ENCODE assay signal across 20 cellular contexts in genomic region chr16:76926595-76926994, GRCh38.
A peak's percentile ranks its signal among the peaks of the same experiment; 100 is the strongest.
DNase-seq lines count a peak whose midpoint lies in the region; ATAC-seq, FAIRE-seq and TF ChIP-seq lines count a peak whose summit lies in the region.
"Had no signal": no experiment of that assay in that cellular context is flagged by ENCODE, and none has a peak within 500 bp of the region (broad histone marks: within the 10 kb centered on the region; RNA-seq: fewer than 3 reads in every experiment).

No MANE protein-coding gene starts in this region.

- no peak for ATAC-seq in GM23338
- ATAC-seq in right cardiac atrium: peak; percentile 87 to 96
- peak; percentile 34; the same call in 1 of the 3 replicates for ATAC-seq in HepG2
- no peak for ATAC-seq in GM19324 (IDR thresholded peaks at IDR 0.05; ENCODE audit: low FRiP score, unreplicated experiment)

- CTCF ChIA-PET in HepG2 (lab: Yijun Ruan, JAX; ENCODE audit: low intra/inter-chr PET ratio, low total read pairs): no interaction called here

- H4K20me1 ChIP-seq in GM23338 (replicated peaks; ENCODE audit: insufficient read depth) (no peaks in the 10 kb centered on the region; the same call in 1 of the 2 replicates), HepG2 (ENCODE audit: insufficient read depth, low read length) (no peaks in the 10 kb centered on the region), H9 (ENCODE audit: control insufficient read depth, insufficient read depth, insufficient read length) (no peaks in the 10 kb centered on the region)

- H2BK120ac ChIP-seq in H9 (ENCODE audit: low read depth, low read length, poor library complexity, severe bottlenecking): no peak overlapping the region

- no peak overlapping the region for H3K9ac ChIP-seq in HepG2 (ENCODE audit: insufficient read depth, low read depth, low read length)
- H3K9ac ChIP-seq in H9 (ENCODE audit: extremely low read depth, insufficient read length, low read length): no peak overlapping the region

- no TSS peak for BruUV-seq in HepG2 (replicated peaks; lab: Mats Ljungman, UMichigan)

- in situ Hi-C loops in HepG2 (cut with HindIII; ENCODE audit: extremely low pct_ligation_motif_present, low pct_unique_long_range_greater_than_20kb): no loop called here

- no peak for TF ChIP-seq POLR2A in HepG2 (IDR thresholded peaks at IDR 0.05; ENCODE audit: insufficient read depth in 1 of 2, low read depth in 2 of 2, low read length in 2 of 2)

- no peak for TF ChIP-seq RAD21 in HepG2 (CRISPR knock-in tag; IDR thresholded peaks at IDR 0.05)

- H4K8ac ChIP-seq in H9 (replicated peaks; ENCODE audit: insufficient read length, low read depth, low read length): no peak overlapping the region

- H3K14ac ChIP-seq in H9 (ENCODE audit: insufficient read depth, low read length): no peak overlapping the region

- no peaks in the 10 kb centered on the region for H3K9me3 ChIP-seq in right cardiac atrium (ENCODE audit: control insufficient read depth, low read length)
- H3K9me3 ChIP-seq in HepG2 (ENCODE audit: low read length): peaks cover 6% of the 10 kb centered on the region; the same call in 1 of the 2 replicates
- H3K9me3 ChIP-seq in H9 (ENCODE audit: control insufficient read depth, low read depth, low read length): no peaks in the 10 kb centered on the region
- H3K9me3 ChIP-seq: BE2C had no signal

- POLR2A ChIA-PET in HepG2 (lab: Yijun Ruan, JAX): no interaction called here

- H3K27me3 ChIP-seq in GM23338 (ENCODE audit: insufficient read depth) (no peaks in the 10 kb centered on the region), right cardiac atrium (ENCODE audit: control insufficient read depth, insufficient read depth) (no peaks in the 10 kb centered on the region), HepG2 (ENCODE audit: control insufficient read depth in 1 of 2, insufficient read depth in 2 of 2, low read length in 2 of 2) (no peaks in the 10 kb centered on the region), H9 (ENCODE audit: insufficient read depth, low read length) (no peaks in the 10 kb centered on the region)
- H3K27me3 ChIP-seq: BE2C had no signal

- H3K27ac ChIP-seq in GM23338 (ENCODE audit: low read depth): no peak overlapping the region
- no peak overlapping the region for H3K27ac ChIP-seq in right cardiac atrium (ENCODE audit: low read length)
- no peak overlapping the region for H3K27ac ChIP-seq in HepG2 (ENCODE audit: extremely low read length, insufficient read depth, low read length)
- no peak overlapping the region for H3K27ac ChIP-seq in H9 (ENCODE audit: insufficient read length, low read depth, low read length)
- H3K27ac ChIP-seq: C4-2B, HL-60 had no signal

- whole genome bisulfite sequencing in right cardiac atrium: 18% methylated on average over 1 of the region's 1 CpG
- WGBS in HepG2 (ENCODE audit: low lambda C conversion rate): 5% methylated on average over 1 of the region's 1 CpG
- no CpG with 5 or more reads among the region's 1 CpG for WGBS in H9 (ENCODE audit: extremely low coverage, insufficient read length, low lambda C conversion rate)

- H3K56ac ChIP-seq in H9 (ENCODE audit: insufficient read length, low read depth, low read length): no peak overlapping the region

- H3K9me2 ChIP-seq in GM23338 (ENCODE audit: insufficient read depth): peaks cover 6% of the 10 kb centered on the region; the same call in 1 of the 2 replicates

- H2BK12ac ChIP-seq in H9 (ENCODE audit: insufficient read length, low read depth, low read length): no peak overlapping the region

- DNase-seq in GM23338 (ENCODE audit: low spot score): peak; percentile 8
- DNase-seq in astrocyte of the hippocampus (ENCODE audit: low read depth, low spot score): peak; percentile 7
- DNase-seq in right cardiac atrium: peak in 1 of 3 donors; percentile 52
- DNase-seq in HepG2 (ENCODE audit: low spot score): no peak
- no peak for DNase-seq in DMS 273 (lab: John Stamatoyannopoulos, UW; ENCODE audit: unreplicated experiment)
- DNase-seq in H9: no peak
- DNase-seq: BE2C; CD4-positive, alpha-beta memory T cell; DMS153; DMS79 treated with DMSO at 0.1 percent for 48 hours; EL; HCEC 1CT; HFFc6 had no signal

- H2AK5ac ChIP-seq in H9 (ENCODE audit: insufficient read length, low read length): no peak overlapping the region

- no peak overlapping the region for H4K5ac ChIP-seq in H9 (ENCODE audit: insufficient read length, low read depth, low read length)

- H3K27ac Mint-ChIP-seq in GM23338 (no peak overlapping the region), H9 (peak overlapping the region in 1 of 3 experiments; percentile 54; a peak in 1 of 7 replicates)
- H3K27ac Mint-ChIP-seq: CD4-positive, alpha-beta memory T cell; HFFc6 had no signal

- H3K4ac ChIP-seq in H9 (ENCODE audit: low read depth, low read length): no peak overlapping the region

- intact Hi-C loops in right cardiac atrium (cut with DNase I) (no loop called here), HepG2 (cut with micrococcal nuclease; ENCODE audit: unreplicated experiment) (no loop called here)

- no peak overlapping the region for H3T11ph ChIP-seq in H9 (ENCODE audit: low read length)

- no peak overlapping the region for H3K4me3 ChIP-seq in GM23338
- H3K4me3 ChIP-seq in right cardiac atrium (ENCODE audit: low read length): no peak overlapping the region
- H3K4me3 ChIP-seq in HepG2 (replicated peaks in 1 of 3; ENCODE audit: insufficient read depth in 1 of 3, low read depth in 2 of 3, low read length in 3 of 3): no peak overlapping the region

- H3K4me3 Mint-ChIP-seq in GM23338: no peak overlapping the region
- H3K4me3 Mint-ChIP-seq in H9: no peak overlapping the region
- H3K4me3 Mint-ChIP-seq: CD4-positive, alpha-beta memory T cell; HFFc6 had no signal

- H3K79me2 ChIP-seq in GM23338 (replicated peaks; ENCODE audit: insufficient read depth) (no peaks in the 10 kb centered on the region), HepG2 (ENCODE audit: insufficient read depth, low read length) (no peaks in the 10 kb centered on the region), H9 (ENCODE audit: insufficient read depth, low read length) (no peaks in the 10 kb centered on the region)

- peaks cover 9% of the 10 kb centered on the region for H3K4me1 Mint-ChIP-seq in GM23338
- peaks cover 4% of the 10 kb centered on the region in 2 experiments; a peak in 3 of 4 replicates for H3K4me1 Mint-ChIP-seq in H9
- H3K4me1 Mint-ChIP-seq: CD4-positive, alpha-beta memory T cell had no signal

- H3K36me3 ChIP-seq in GM23338 (ENCODE audit: insufficient read depth): no peaks in the 10 kb centered on the region
- H3K36me3 ChIP-seq in HepG2 (replicated peaks in 1 of 2; ENCODE audit: control insufficient read depth in 1 of 2, insufficient read depth in 2 of 2, low read length in 2 of 2): no peaks in the 10 kb centered on the region
- H3K36me3 ChIP-seq: BE2C had no signal

- H4K91ac ChIP-seq in H9 (ENCODE audit: insufficient read length, low read depth, low read length): no peak overlapping the region

- FAIRE-seq in HepG2 (lab: Jason Lieb, UNC): no peak
- FAIRE-seq: A204.1, G401.6, GM12891, H1 had no signal

- H2AFZ ChIP-seq in GM23338 (no peak overlapping the region), HepG2 (ENCODE audit: low read length) (no peak overlapping the region), H9 (ENCODE audit: low read length) (no peak overlapping the region)

- H3K23ac ChIP-seq in H9 (ENCODE audit: insufficient read length, low read depth, low read length): no peak overlapping the region

- no peaks in the 10 kb centered on the region for H3K23me2 ChIP-seq in H9 (ENCODE audit: insufficient read length, low read depth, low read length, poor library complexity, severe bottlenecking)

- H3K36me3 Mint-ChIP-seq in GM23338 (ENCODE audit: low read depth) (no peaks in the 10 kb centered on the region), H9 (ENCODE audit: insufficient read depth in 1 of 3, low read depth in 3 of 3) (no peaks in the 10 kb centered on the region)
- H3K36me3 Mint-ChIP-seq: CD4-positive, alpha-beta memory T cell had no signal

- H3K4me1 ChIP-seq in GM23338 (ENCODE audit: insufficient read depth) (peaks cover 8% of the 10 kb centered on the region), right cardiac atrium (ENCODE audit: control insufficient read depth, insufficient read depth, low read length) (no peaks in the 10 kb centered on the region), HepG2 (ENCODE audit: insufficient read depth, low read length) (peaks cover 7% of the 10 kb centered on the region; the same call in 1 of the 2 replicates), H9 (ENCODE audit: insufficient read depth, low read length) (no peaks in the 10 kb centered on the region)

- no peak overlapping the region for H2BK5ac ChIP-seq in H9 (ENCODE audit: insufficient read length, low read length)

- no peaks in the 10 kb centered on the region for H3K79me1 ChIP-seq in H9 (ENCODE audit: insufficient read depth, low read depth, low read length, poor library complexity, severe bottlenecking)

- H3F3A ChIP-seq in GM23338 (replicated peaks; ENCODE audit: low read depth): no peaks in the 10 kb centered on the region

- H3K4me2 ChIP-seq in GM23338: no peak overlapping the region
- H3K4me2 ChIP-seq in HepG2 (ENCODE audit: low read depth, low read length): no peak overlapping the region
- H3K4me2 ChIP-seq in H9 (ENCODE audit: insufficient read depth, insufficient read length, low read length): no peak overlapping the region

- H3K9me3 Mint-ChIP-seq in GM23338: peaks cover 75% of the 10 kb centered on the region
- no peaks in the 10 kb centered on the region for H3K9me3 Mint-ChIP-seq in H9

- no peak overlapping the region for H2BK15ac ChIP-seq in H9 (ENCODE audit: low read depth, low read length)

- peaks cover 4% of the 10 kb centered on the region for H3K27me3 Mint-ChIP-seq in GM23338 (ENCODE audit: insufficient read depth, low read depth, poor library complexity)
- H3K27me3 Mint-ChIP-seq in H9 (ENCODE audit: low read depth): no peaks in the 10 kb centered on the region
- H3K27me3 Mint-ChIP-seq: CD4-positive, alpha-beta memory T cell had no signal

- H3K18ac ChIP-seq in H9 (ENCODE audit: insufficient read length, low read depth, low read length): no peak overlapping the region

- TF ChIP-seq CTCF in GM23338 (conservative IDR thresholded peaks at IDR 0.05; ENCODE audit: low read depth in 2 of 2) (no peak), HepG2 (CRISPR knock-in tag; IDR thresholded peaks at IDR 0.05) (no peak), H9 (conservative IDR thresholded peaks at IDR 0.05) (no peak)

- no peak for TF ChIP-seq EP300 in HepG2 (IDR thresholded peaks at IDR 0.05; ENCODE audit: low read depth in 2 of 2, low read length in 2 of 2)
- no peak for TF ChIP-seq EP300 in HepG2 (CRISPR knock-in tag; IDR thresholded peaks at IDR 0.05; ENCODE audit: borderline replicate concordance)

- H2BK20ac ChIP-seq in H9 (ENCODE audit: low read depth, low read length, poor library complexity, severe bottlenecking): no peak overlapping the region

TF ChIP-seq in GM23338, 12 proteins besides CTCF, POLR2A, EP300 and RAD21 (continues in another document):
- TF ChIP-seq JUNB (IDR thresholded peaks at IDR 0.05; ENCODE audit: unreplicated experiment): no peak
- no peak for TF ChIP-seq CREB1 (CRISPR knock-in tag; IDR thresholded peaks at IDR 0.05; ENCODE audit: low read depth)
- TF ChIP-seq STAT1 (IDR thresholded peaks at IDR 0.05; ENCODE audit: unreplicated experiment): no peak

TF ChIP-seq in HepG2, 621 proteins besides CTCF, POLR2A, EP300 and RAD21 (continues in another document):
- TF ChIP-seq ZNF577 (CRISPR knock-in tag; IDR thresholded peaks at IDR 0.05; ENCODE audit: borderline replicate concordance, low read depth) (no peak), ATF7-NPFF (CRISPR knock-in tag; IDR thresholded peaks at IDR 0.05; ENCODE audit: low read depth) (no peak)

Comparison
In these comparisons a context has a peak if more than half of its experiments do, and no peak if none do; other contexts are left out.
1. ATAC-seq: peak in right cardiac atrium (2 of 2) and HepG2 (single experiment); none in GM23338 (single experiment) and GM19324 (single experiment).
2. DNase-seq: peak in GM23338 (single experiment) and astrocyte of the hippocampus (single experiment); none in HepG2 (single experiment), DMS 273 (single experiment) and H9 (single experiment).